ENCODE assay signal across 10 cellular contexts in genomic region chr7:7323352-7323751, GRCh38.
DNase-seq lines count a peak whose midpoint lies in the region; ATAC-seq and TF ChIP-seq lines count a peak whose summit lies in the region.
"Had no signal": no experiment of that assay in that cellular context is flagged by ENCODE, and none has a peak within 500 bp of the region (broad histone marks: within the 10 kb centered on the region; RNA-seq: fewer than 3 reads in every experiment).

No MANE protein-coding gene starts in this region.

- H3K9me3 ChIP-seq in uterus, result no peaks in the 10 kb centered on the region
- no peaks in the 10 kb centered on the region for H3K9me3 ChIP-seq in smooth muscle cell (replicated peaks; ENCODE audit: low read depth)
- H3K9me3 ChIP-seq in MG63, result no peaks in the 10 kb centered on the region

- H3F3A ChIP-seq in smooth muscle cell (ENCODE audit: low read depth), result no peaks in the 10 kb centered on the region

- H3K27ac ChIP-seq in uterus, result no peak overlapping the region
- H3K27ac ChIP-seq in smooth muscle cell (ENCODE audit: low read depth), result no peak overlapping the region

- no peak overlapping the region for H3K4me3 Mint-ChIP-seq in naive B cell

- no peaks in the 10 kb centered on the region for H3K36me3 ChIP-seq in uterus
- H3K36me3 ChIP-seq in smooth muscle cell (ENCODE audit: low read depth), result no peaks in the 10 kb centered on the region
- no peaks in the 10 kb centered on the region for H3K36me3 ChIP-seq in MG63

- no peak overlapping the region for H3K9ac ChIP-seq in smooth muscle cell (ENCODE audit: low read depth)

- no peak for TF ChIP-seq POLR2A in uterus (IDR thresholded peaks at IDR 0.05)

- ATAC-seq in GM18909 (IDR thresholded peaks at IDR 0.05; ENCODE audit: poor library complexity, unreplicated experiment) (peak; percentile 71), HG02623 (IDR thresholded peaks at IDR 0.05; ENCODE audit: unreplicated experiment) (peak; percentile 50), naive B cell (ENCODE audit: low read depth in 2 of 2) (peak; percentile 54 to 61)

- H3K36me3 Mint-ChIP-seq in naive B cell, result no peaks in the 10 kb centered on the region

- H2AFZ ChIP-seq in smooth muscle cell (ENCODE audit: low read depth), result no peak overlapping the region

- no peaks in the 10 kb centered on the region for H4K20me1 ChIP-seq in smooth muscle cell (ENCODE audit: low read depth)

- TF ChIP-seq CTCF in uterus (IDR thresholded peaks at IDR 0.05), result no peak
- TF ChIP-seq CTCF in smooth muscle cell (IDR thresholded peaks at IDR 0.05; ENCODE audit: borderline replicate concordance, insufficient read depth, poor library complexity, severe bottlenecking), result no peak

- intact Hi-C loops in uterus (cut with DNase I; ENCODE audit: low total_unique reads), result no loop called here

- H3K79me2 ChIP-seq in smooth muscle cell (ENCODE audit: low read depth), result no peaks in the 10 kb centered on the region

- WGBS in smooth muscle cell (ENCODE audit: low lambda C conversion rate), result 66% methylated on average over 6 of the region's 6 CpGs

- no peak overlapping the region for H3K4me2 ChIP-seq in smooth muscle cell

- peak overlapping the region in 2 of 6 donors; percentile 5 to 10 for H3K27ac Mint-ChIP-seq in naive B cell

- H3K27me3 ChIP-seq in uterus (no peaks in the 10 kb centered on the region), smooth muscle cell (ENCODE audit: low read depth) (no peaks in the 10 kb centered on the region), MG63 (no peaks in the 10 kb centered on the region)

- H3K4me3 ChIP-seq in uterus (no peak overlapping the region), smooth muscle cell (no peak overlapping the region), MG63 (no peak overlapping the region)

- H3K4me1 ChIP-seq in uterus, result no peaks in the 10 kb centered on the region
- no peaks in the 10 kb centered on the region for H3K4me1 ChIP-seq in smooth muscle cell (ENCODE audit: low read depth)

- H3K4me1 Mint-ChIP-seq in naive B cell, result peaks cover 18 to 33% (median 31%) of the 10 kb centered on the region in 3 donors

- DNase-seq in NCI-H1092 (lab: John Stamatoyannopoulos, UW) (peak; percentile 53), naive B cell (no peak), SW480 (ENCODE audit: low spot score) (no peak), uterus (no peak), smooth muscle cell (lab: John Stamatoyannopoulos, UW; ENCODE audit: unreplicated experiment) (no peak), MG63 (no peak)
- DNase-seq: activated CD4-positive, alpha-beta T cell treated with anti-CD3 and anti-CD28 coated beads, Interleukin-2, amount 50 U/mL, for 1 hour; foreskin melanocyte had no signal

- H3K27me3 Mint-ChIP-seq in naive B cell, result peaks cover 4 to 20% (median 12%) of the 10 kb centered on the region in 3 donors

- peaks cover 0 to 2% (median 0%) of the 10 kb centered on the region in 7 donors for H3K9me3 Mint-ChIP-seq in naive B cell
